9 cellular contexts compared by ENCODE assay signal in genomic region chr17:61398721-61399130, GRCh38. TPM values are rescaled to one million over a fixed set of nuclear protein-coding genes. Genes with fewer than 3 reads are reported as not detected.
A peak's percentile ranks its signal among the peaks of the same experiment; 100 is the strongest.
DNase-seq lines count a peak whose midpoint lies in the region; ATAC-seq and TF ChIP-seq lines count a peak whose summit lies in the region.
"Had no signal": no experiment of that assay in that cellular context is flagged by ENCODE, and none has a peak within 500 bp of the region (broad histone marks: within the 10 kb centered on the region; RNA-seq: fewer than 3 reads in every experiment).

No MANE protein-coding gene starts in this region.

- CTCF ChIA-PET in A673 (lab: Charles Lee) = interaction anchor here (0.6 kb wide), 1 partner anchor 281 kb away, joined by 4 read pairs; no protein-coding TSS in a partner anchor

- peaks cover 17 to 27% (median 18%) of the 10 kb centered on the region in 3 donors for H3K4me1 Mint-ChIP-seq in IgD-negative memory B cell

- no peak overlapping the region for H3K27ac ChIP-seq in A673 (ENCODE audit: low read depth, low read length, poor library complexity, severe bottlenecking)
- no peak overlapping the region for H3K27ac ChIP-seq in muscle layer of duodenum (ENCODE audit: low read length)

- peak overlapping the region; percentile 90 to 93 (median 91) for H3K27ac Mint-ChIP-seq in IgD-negative memory B cell

- BruUV-seq in A673 (replicated peaks; lab: Mats Ljungman, UMichigan) = no TSS peak

- intact Hi-C loops in A673 (cut with micrococcal nuclease; ENCODE audit: unreplicated experiment) = loop anchor here (5.0 kb wide), 1 partner anchor 396 kb away; no protein-coding TSS in a partner anchor

- TF ChIP-seq CTCF in A673 (conservative IDR thresholded peaks at IDR 0.05; ENCODE audit: low read depth, low read length) (no peak), choroid plexus epithelial cell (conservative IDR thresholded peaks at IDR 0.05; ENCODE audit: low read depth, low read length) (no peak)

- no peak for DNase-seq in A673 (ENCODE audit: low spot score)
- DNase-seq in choroid plexus epithelial cell (ENCODE audit: low read depth) = no peak
- no peak for DNase-seq in SIG-M5 treated with dmso at 0.1 percent for 504 hours (lab: John Stamatoyannopoulos, UW; ENCODE audit: unreplicated experiment)
- DNase-seq in H4 (ENCODE audit: low spot score) = no peak
- DNase-seq in SW480 (ENCODE audit: low spot score) = no peak
- DNase-seq: stimulated activated CD4-positive, alpha-beta T cell treated with anti-CD3 and anti-CD28 coated beads, Interleukin-12 subunit alpha, Interleukin-12 subunit beta, amount 100 ng/mL, for 4 hours had no signal

- H3K36me3 ChIP-seq in A673 (ENCODE audit: insufficient read depth, low read length, poor library complexity, severe bottlenecking) (no peaks in the 10 kb centered on the region), muscle layer of duodenum (ENCODE audit: control insufficient read depth in 1 of 2, insufficient read depth in 2 of 2, low read length in 2 of 2) (no peaks in the 10 kb centered on the region)

- H3K4me3 ChIP-seq in A673 (ENCODE audit: low read depth, low read length, poor library complexity, severe bottlenecking) (peak overlapping the region; percentile 31), choroid plexus epithelial cell (ENCODE audit: low read depth, low read length) (peak overlapping the region; percentile 72), muscle layer of duodenum (ENCODE audit: low read depth in 1 of 2, low read length in 2 of 2) (peak overlapping the region; percentile 21 to 67)

- POLR2A ChIA-PET in A673 (lab: Charles Lee; ENCODE audit: low non-redundant PET) = no interaction called here

- H3K4me1 ChIP-seq in A673 (ENCODE audit: insufficient read depth, low read length, poor library complexity, severe bottlenecking) (peaks cover 27% of the 10 kb centered on the region), muscle layer of duodenum (ENCODE audit: control insufficient read depth in 1 of 2, insufficient read depth in 2 of 2, low read length in 2 of 2) (peaks cover 0 to 51% of the 10 kb centered on the region in 2 donors)

- H3K4me3 Mint-ChIP-seq in IgD-negative memory B cell = peak overlapping the region; percentile 70 to 80 (median 76)

- H3K27me3 Mint-ChIP-seq in IgD-negative memory B cell = peaks cover 47% of the 10 kb centered on the region

- H3K27me3 ChIP-seq in A673 (replicated peaks; ENCODE audit: insufficient read depth, low read depth, low read length, poor library complexity) (peaks cover 87% of the 10 kb centered on the region), muscle layer of duodenum (ENCODE audit: low read depth, low read length) (peaks cover 46% of the 10 kb centered on the region)

- ATAC-seq in activated CD4-positive, CD25-positive, alpha-beta regulatory T cell treated with anti-CD3 and anti-CD28 coated beads, Interleukin-2, amount 50 U/mL, for 24 hours = no peak

- peaks cover 2% of the 10 kb centered on the region for H3K36me3 Mint-ChIP-seq in IgD-negative memory B cell

- peaks cover 0 to 5% (median 0%) of the 10 kb centered on the region in 3 donors for H3K9me3 Mint-ChIP-seq in IgD-negative memory B cell

- H3K9me3 ChIP-seq in A673 (ENCODE audit: low read depth, low read length, poor library complexity, severe bottlenecking) (no peaks in the 10 kb centered on the region), muscle layer of duodenum (ENCODE audit: control insufficient read depth in 1 of 2, low read length in 2 of 2) (no peaks in the 10 kb centered on the region)

RNA-seq across cellular contexts. Expression of gene TBX2, which starts 0.9 kb away (rescaled TPM):
- not detected in 2 replicates for total RNA-seq in A673 (2021)
- not detected for polyA plus RNA-seq in IgD-negative memory B cell
- 0.95 and 1.5 TPM in 2 replicates for total RNA-seq in H4 (2014; rRNA removed; shearing (Covaris generic))

RNA-seq across cellular contexts. Expression of gene TBX4, which starts 53.5 kb away (rescaled TPM):
- total RNA-seq in A673 (2021) = not detected in 2 replicates
- polyA plus RNA-seq in IgD-negative memory B cell = not detected
- total RNA-seq in H4 (2014; rRNA removed; shearing (Covaris generic)) = not detected in 2 replicates
